3 cellular contexts compared by ENCODE assay signal in the genomic region with DNA sequence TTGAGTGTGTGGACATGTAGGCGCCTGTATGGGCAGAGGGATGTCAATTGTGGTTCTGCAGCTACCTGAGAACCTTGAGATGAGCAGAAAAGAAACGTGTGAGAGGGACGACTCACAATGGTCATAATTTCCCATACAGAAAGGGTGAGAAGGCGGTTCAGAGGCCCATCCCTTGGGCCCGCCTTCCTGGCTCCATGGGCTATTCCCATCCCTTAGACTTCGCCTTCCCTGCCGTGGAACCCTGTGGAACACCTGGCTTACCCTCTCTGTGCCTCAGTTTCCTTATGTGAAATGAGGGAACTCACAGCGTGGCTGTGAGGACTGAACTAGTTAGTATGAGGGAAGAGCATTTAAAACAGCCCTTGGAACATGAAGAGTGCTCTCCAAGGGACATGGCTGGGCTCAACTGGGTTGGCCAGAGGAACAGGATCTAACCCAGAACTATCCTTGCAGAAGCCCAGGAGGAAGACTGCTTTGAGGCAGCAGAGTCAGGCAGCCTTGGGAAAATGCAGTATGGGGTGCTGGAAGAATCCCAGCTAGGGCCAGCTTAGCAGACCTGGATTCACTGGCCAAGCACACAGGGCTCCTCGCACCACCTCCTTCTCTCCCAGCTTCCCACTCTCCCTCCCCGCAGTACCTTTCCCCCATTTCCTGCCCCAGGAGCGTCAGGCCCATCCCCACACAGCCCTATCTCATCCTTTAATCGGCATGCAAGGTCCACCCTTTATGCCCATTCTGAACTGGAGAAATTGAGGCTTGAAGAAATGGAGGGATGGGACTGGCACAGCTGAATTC.
TF ChIP-seq lines count a peak whose summit lies in the region.

No MANE protein-coding gene starts in this region.

TF ChIP-seq in SK-N-SH, 30 proteins besides CTCF, POLR2A, EP300 and RAD21:
- TF ChIP-seq POLR2AphosphoS5 (IDR thresholded peaks at IDR 0.05; ENCODE audit: low read depth, low read length) (no peak), GABPA (IDR thresholded peaks at IDR 0.05; ENCODE audit: low read depth) (no peak), GATA2 (CRISPR knock-in tag; IDR thresholded peaks at IDR 0.05) (no peak), EZH2phosphoT487 (IDR thresholded peaks at IDR 0.05; ENCODE audit: borderline replicate concordance, low read depth) (no peak), SIN3A (IDR thresholded peaks at IDR 0.05; ENCODE audit: borderline replicate concordance, low read depth, low read length) (no peak), CHD2 (IDR thresholded peaks at IDR 0.05; ENCODE audit: low read length, partially characterized antibody) (no peak), NRF1 (IDR thresholded peaks at IDR 0.05; ENCODE audit: low read depth, low read length) (no peak), RCOR1 (IDR thresholded peaks at IDR 0.05; ENCODE audit: low read length) (no peak)
- TF ChIP-seq, protein P1, sequence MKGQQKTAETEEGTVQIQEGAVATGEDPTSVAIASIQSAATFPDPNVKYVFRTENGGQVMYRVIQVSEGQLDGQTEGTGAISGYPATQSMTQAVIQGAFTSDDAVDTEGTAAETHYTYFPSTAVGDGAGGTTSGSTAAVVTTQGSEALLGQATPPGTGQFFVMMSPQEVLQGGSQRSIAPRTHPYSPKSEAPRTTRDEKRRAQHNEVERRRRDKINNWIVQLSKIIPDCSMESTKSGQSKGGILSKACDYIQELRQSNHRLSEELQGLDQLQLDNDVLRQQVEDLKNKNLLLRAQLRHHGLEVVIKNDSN (IDR thresholded peaks at IDR 0.05; ENCODE audit: borderline replicate concordance, low read depth), result no peak

TF ChIP-seq in SK-N-SH treated with all-trans-retinoic acid at 6 μM for 48 hours, 23 proteins besides CTCF, POLR2A, EP300 and RAD21:
- TF ChIP-seq GLIS3 (CRISPR knock-in tag; IDR thresholded peaks at IDR 0.05) (no peak), ZNF565 (CRISPR knock-in tag; conservative IDR thresholded peaks at IDR 0.05; ENCODE audit: low read depth) (no peak), ZC3H10 (CRISPR knock-in tag; IDR thresholded peaks at IDR 0.05) (no peak), TCF4 (CRISPR knock-in tag; IDR thresholded peaks at IDR 0.05; ENCODE audit: borderline replicate concordance) (no peak), ARNTL (CRISPR knock-in tag; IDR thresholded peaks at IDR 0.05; ENCODE audit: borderline replicate concordance, low read depth) (no peak), PPARA (CRISPR knock-in tag; IDR thresholded peaks at IDR 0.05; ENCODE audit: borderline replicate concordance) (no peak), TOX (CRISPR knock-in tag; IDR thresholded peaks at IDR 0.05; ENCODE audit: borderline replicate concordance) (no peak), SNAI2 (CRISPR knock-in tag; IDR thresholded peaks at IDR 0.05) (no peak), ZFP30 (CRISPR knock-in tag; IDR thresholded peaks at IDR 0.05) (no peak), CSDC2 (CRISPR knock-in tag; IDR thresholded peaks at IDR 0.05) (no peak), ESRRG (CRISPR knock-in tag; IDR thresholded peaks at IDR 0.05) (no peak), BACH2 (CRISPR knock-in tag; IDR thresholded peaks at IDR 0.05; ENCODE audit: borderline replicate concordance) (no peak)
- TF ChIP-seq, protein P2, sequence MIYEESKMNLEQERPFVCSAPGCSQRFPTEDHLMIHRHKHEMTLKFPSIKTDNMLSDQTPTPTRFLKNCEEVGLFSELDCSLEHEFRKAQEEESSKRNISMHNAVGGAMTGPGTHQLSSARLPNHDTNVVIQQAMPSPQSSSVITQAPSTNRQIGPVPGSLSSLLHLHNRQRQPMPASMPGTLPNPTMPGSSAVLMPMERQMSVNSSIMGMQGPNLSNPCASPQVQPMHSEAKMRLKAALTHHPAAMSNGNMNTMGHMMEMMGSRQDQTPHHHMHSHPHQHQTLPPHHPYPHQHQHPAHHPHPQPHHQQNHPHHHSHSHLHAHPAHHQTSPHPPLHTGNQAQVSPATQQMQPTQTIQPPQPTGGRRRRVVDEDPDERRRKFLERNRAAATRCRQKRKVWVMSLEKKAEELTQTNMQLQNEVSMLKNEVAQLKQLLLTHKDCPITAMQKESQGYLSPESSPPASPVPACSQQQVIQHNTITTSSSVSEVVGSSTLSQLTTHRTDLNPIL (CRISPR knock-in tag; IDR thresholded peaks at IDR 0.05; ENCODE audit: low read depth), result no peak
- TF ChIP-seq, protein P3, sequence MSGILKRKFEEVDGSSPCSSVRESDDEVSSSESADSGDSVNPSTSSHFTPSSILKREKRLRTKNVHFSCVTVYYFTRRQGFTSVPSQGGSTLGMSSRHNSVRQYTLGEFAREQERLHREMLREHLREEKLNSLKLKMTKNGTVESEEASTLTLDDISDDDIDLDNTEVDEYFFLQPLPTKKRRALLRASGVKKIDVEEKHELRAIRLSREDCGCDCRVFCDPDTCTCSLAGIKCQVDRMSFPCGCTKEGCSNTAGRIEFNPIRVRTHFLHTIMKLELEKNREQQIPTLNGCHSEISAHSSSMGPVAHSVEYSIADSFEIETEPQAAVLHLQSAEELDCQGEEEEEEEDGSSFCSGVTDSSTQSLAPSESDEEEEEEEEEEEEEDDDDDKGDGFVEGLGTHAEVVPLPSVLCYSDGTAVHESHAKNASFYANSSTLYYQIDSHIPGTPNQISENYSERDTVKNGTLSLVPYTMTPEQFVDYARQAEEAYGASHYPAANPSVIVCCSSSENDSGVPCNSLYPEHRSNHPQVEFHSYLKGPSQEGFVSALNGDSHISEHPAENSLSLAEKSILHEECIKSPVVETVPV (CRISPR knock-in tag; IDR thresholded peaks at IDR 0.05), result no peak

TF ChIP-seq in H1, 55 proteins besides CTCF, POLR2A, EP300 and RAD21:
- no peak for TF ChIP-seq SP4 (IDR thresholded peaks at IDR 0.05; ENCODE audit: low read length)
- TF ChIP-seq, protein P4, sequence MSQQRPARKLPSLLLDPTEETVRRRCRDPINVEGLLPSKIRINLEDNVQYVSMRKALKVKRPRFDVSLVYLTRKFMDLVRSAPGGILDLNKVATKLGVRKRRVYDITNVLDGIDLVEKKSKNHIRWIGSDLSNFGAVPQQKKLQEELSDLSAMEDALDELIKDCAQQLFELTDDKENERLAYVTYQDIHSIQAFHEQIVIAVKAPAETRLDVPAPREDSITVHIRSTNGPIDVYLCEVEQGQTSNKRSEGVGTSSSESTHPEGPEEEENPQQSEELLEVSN (IDR thresholded peaks at IDR 0.05), result no peak
- no peak for TF ChIP-seq CHD1 (IDR thresholded peaks at IDR 0.05; ENCODE audit: low read depth, low read length)
- no peak for TF ChIP-seq GTF2F1 (IDR thresholded peaks at IDR 0.05; ENCODE audit: borderline replicate concordance, low read depth, low read length)
- no peak for TF ChIP-seq SP1 (IDR thresholded peaks at IDR 0.05; ENCODE audit: low read depth, low read length)
- TF ChIP-seq POLR2AphosphoS5 (IDR thresholded peaks at IDR 0.05; ENCODE audit: low read depth, low read length), result no peak
- no peak for TF ChIP-seq SIRT6 (IDR thresholded peaks at IDR 0.05; ENCODE audit: low read length)
